In genomic region chr5:158559643-158560042, GRCh38 we compare ENCODE assay signal across 13 cellular contexts.
DNase-seq lines count a peak whose midpoint lies in the region; ATAC-seq, FAIRE-seq and TF ChIP-seq lines count a peak whose summit lies in the region.
"Had no signal": no experiment of that assay in that cellular context is flagged by ENCODE, and none has a peak within 500 bp of the region (broad histone marks: within the 10 kb centered on the region; RNA-seq: fewer than 3 reads in every experiment).

No MANE protein-coding gene starts in this region.

- CTCF ChIA-PET in activated B cell treated with CpG ODN at 0.5 μM for 24 hours (lab: Charles Lee): no interaction called here

- H3K4me3 Mint-ChIP-seq in activated B cell treated with CpG ODN at 0.5 μM for 24 hours: peak overlapping the region; percentile 68
- H3K4me3 Mint-ChIP-seq: activated CD8-positive, alpha-beta memory T cell treated with anti-CD3 and anti-CD28 coated beads, Interleukin-2, amount 10 ng/mL, durations not matched to agents 7 days and 5 days; activated naive CD4-positive, alpha-beta T cell treated with anti-CD3 and anti-CD28 coated beads for 36 hours; type B pancreatic cell had no signal

- POLR2A ChIA-PET in activated B cell treated with CpG ODN at 0.5 μM for 24 hours (lab: Charles Lee): interaction anchor here (0.6 to 1.4 kb wide), 8 partner anchors 21 to 699 kb away, joined by 3 to 6 read pairs (median 3); no protein-coding TSS in a partner anchor

- no peaks in the 10 kb centered on the region for H3K27me3 Mint-ChIP-seq in activated B cell treated with CpG ODN at 0.5 μM for 24 hours
- H3K27me3 Mint-ChIP-seq: activated CD8-positive, alpha-beta memory T cell treated with anti-CD3 and anti-CD28 coated beads, Interleukin-2, amount 10 ng/mL, durations not matched to agents 7 days and 5 days had no signal

- peaks cover 51% of the 10 kb centered on the region for H3K4me1 Mint-ChIP-seq in activated B cell treated with CpG ODN at 0.5 μM for 24 hours

- DNase-seq in activated B cell treated with CpG ODN at 0.5 μM for 24 hours (no peak), SW480 (ENCODE audit: low spot score) (no peak), GM19239 (ENCODE audit: insufficient read length, low spot score) (no peak), NCI-H345 (lab: John Stamatoyannopoulos, UW) (no peak)
- DNase-seq in stimulated activated CD4-positive, alpha-beta T cell treated with anti-CD3 and anti-CD28 coated beads, Interleukin-4, amount 100 ng/mL, for 4 hours: no peak
- DNase-seq: activated CD8-positive, alpha-beta memory T cell treated with anti-CD3 and anti-CD28 coated beads, Interleukin-2, amount 10 ng/mL, durations not matched to agents 7 days and 5 days; activated naive CD4-positive, alpha-beta T cell treated with anti-CD3 and anti-CD28 coated beads for 36 hours; lower lobe of right lung; stimulated activated CD4-positive, alpha-beta T cell treated with anti-CD3 and anti-CD28 coated beads, Interleukin-2, amount 100 ng/mL, for 48 hours had no signal

- no peaks in the 10 kb centered on the region for H3K36me3 Mint-ChIP-seq in activated B cell treated with CpG ODN at 0.5 μM for 24 hours (ENCODE audit: low read depth)
- H3K36me3 Mint-ChIP-seq: activated CD8-positive, alpha-beta memory T cell treated with anti-CD3 and anti-CD28 coated beads, Interleukin-2, amount 10 ng/mL, durations not matched to agents 7 days and 5 days; type B pancreatic cell had no signal

- intact Hi-C loops in activated B cell treated with CpG ODN at 0.5 μM for 24 hours (cut with micrococcal nuclease): loop anchor here (2.0 to 5.0 kb wide), 3 partner anchors 21 to 49 kb away; no protein-coding TSS in a partner anchor

- ATAC-seq in GM18511 (IDR thresholded peaks at IDR 0.05; ENCODE audit: unreplicated experiment) (peak; percentile 71), GM21515 (IDR thresholded peaks at IDR 0.05; ENCODE audit: unreplicated experiment) (peak; percentile 58), HG03097 (IDR thresholded peaks at IDR 0.05; ENCODE audit: low FRiP score, unreplicated experiment) (peak; percentile 45), activated B cell treated with CpG ODN at 0.5 μM for 24 hours (ENCODE audit: low read depth) (peak; percentile 64)
- ATAC-seq: activated CD8-positive, alpha-beta memory T cell treated with anti-CD3 and anti-CD28 coated beads, Interleukin-2, amount 10 ng/mL, durations not matched to agents 7 days and 5 days; lower lobe of right lung had no signal

- peaks cover 3% of the 10 kb centered on the region for H3K9me3 Mint-ChIP-seq in activated B cell treated with CpG ODN at 0.5 μM for 24 hours
- H3K9me3 Mint-ChIP-seq: activated naive CD4-positive, alpha-beta T cell treated with anti-CD3 and anti-CD28 coated beads for 36 hours had no signal

- TF ChIP-seq CTCF in activated B cell treated with CpG ODN at 0.5 μM for 24 hours (IDR thresholded peaks at IDR 0.05): no peak

- peak overlapping the region; percentile 61 for H3K27ac Mint-ChIP-seq in activated B cell treated with CpG ODN at 0.5 μM for 24 hours
- H3K27ac Mint-ChIP-seq: activated CD8-positive, alpha-beta memory T cell treated with anti-CD3 and anti-CD28 coated beads, Interleukin-2, amount 10 ng/mL, durations not matched to agents 7 days and 5 days; activated naive CD4-positive, alpha-beta T cell treated with anti-CD3 and anti-CD28 coated beads for 36 hours; type B pancreatic cell had no signal

- FAIRE-seq in GM19239 (lab: Jason Lieb, UNC): no peak
